ENCODE assay signal across 19 cellular contexts in genomic region chr1:158969855-158970254, GRCh38. TPM values are rescaled to one million over a fixed set of nuclear protein-coding genes. Genes with fewer than 3 reads are reported as not detected.
DNase-seq lines count a peak whose midpoint lies in the region; ATAC-seq, FAIRE-seq and TF ChIP-seq lines count a peak whose summit lies in the region.
"Had no signal": no experiment of that assay in that cellular context is flagged by ENCODE, and none has a peak within 500 bp of the region (broad histone marks: within the 10 kb centered on the region; RNA-seq: fewer than 3 reads in every experiment).

No MANE protein-coding gene starts in this region.

- H3K36me3 Mint-ChIP-seq in activated T-cell treated with anti-CD3 and anti-CD28 coated beads, Interleukin-2, amount 50 U/mL, for 24 hours (ENCODE audit: low read depth), result peaks cover 21% of the 10 kb centered on the region
- peaks cover 58% of the 10 kb centered on the region for H3K36me3 Mint-ChIP-seq in natural killer cell treated with Interleukin-12 subunit alpha and Interleukin-12 subunit beta and Interleukin-15 and Interleukin-18, amount 100 ng/mL, for 72 hours

- H3F3A ChIP-seq in GM23248 (ENCODE audit: insufficient read depth), result no peaks in the 10 kb centered on the region

- H3K4me3 Mint-ChIP-seq in activated T-cell treated with anti-CD3 and anti-CD28 coated beads, Interleukin-2, amount 50 U/mL, for 24 hours, result peak overlapping the region; percentile 28
- no peak overlapping the region for H3K4me3 Mint-ChIP-seq in natural killer cell treated with Interleukin-12 subunit alpha and Interleukin-12 subunit beta and Interleukin-15 and Interleukin-18, amount 100 ng/mL, for 72 hours
- H3K4me3 Mint-ChIP-seq: CD4-positive, CD25-positive, alpha-beta regulatory T cell; naive thymus-derived CD8-positive, alpha-beta T cell had no signal

- POLR2A ChIA-PET in K562 (lab: Yijun Ruan, JAX), result no interaction called here

- no peaks in the 10 kb centered on the region for H3K9me1 ChIP-seq in K562 (ENCODE audit: control insufficient read depth, insufficient read depth, low read length)

- peaks cover 18% of the 10 kb centered on the region for H3K9me3 Mint-ChIP-seq in activated T-cell treated with anti-CD3 and anti-CD28 coated beads, Interleukin-2, amount 50 U/mL, for 24 hours
- H3K9me3 Mint-ChIP-seq in natural killer cell treated with Interleukin-12 subunit alpha and Interleukin-12 subunit beta and Interleukin-15 and Interleukin-18, amount 100 ng/mL, for 72 hours, result peaks cover 13% of the 10 kb centered on the region

- H3K27me3 ChIP-seq in GM23248 (replicated peaks; ENCODE audit: insufficient read depth) (peaks cover 4% of the 10 kb centered on the region), K562 (ENCODE audit: control insufficient read depth in 2 of 2, insufficient read depth in 2 of 2, low read length in 2 of 2) (no peaks in the 10 kb centered on the region)
- H3K27me3 ChIP-seq: dorsolateral prefrontal cortex, ovary, right atrium auricular region had no signal

- H4K20me1 ChIP-seq in GM23248 (ENCODE audit: insufficient read depth), result no peaks in the 10 kb centered on the region
- H4K20me1 ChIP-seq in K562 (replicated peaks; ENCODE audit: control insufficient read depth, insufficient read depth, low read length), result no peaks in the 10 kb centered on the region

- peaks cover 49% of the 10 kb centered on the region for H3K4me1 Mint-ChIP-seq in activated T-cell treated with anti-CD3 and anti-CD28 coated beads, Interleukin-2, amount 50 U/mL, for 24 hours (ENCODE audit: low read depth)
- H3K4me1 Mint-ChIP-seq in natural killer cell treated with Interleukin-12 subunit alpha and Interleukin-12 subunit beta and Interleukin-15 and Interleukin-18, amount 100 ng/mL, for 72 hours (ENCODE audit: low read depth in 2 of 2), result peaks cover 24 to 25% of the 10 kb centered on the region in 2 donors
- H3K4me1 Mint-ChIP-seq: naive thymus-derived CD8-positive, alpha-beta T cell had no signal

- H3K4me1 ChIP-seq in GM23248 (ENCODE audit: insufficient read depth), result no peaks in the 10 kb centered on the region
- no peaks in the 10 kb centered on the region for H3K4me1 ChIP-seq in K562 (replicated peaks in 1 of 2; ENCODE audit: control insufficient read depth in 2 of 2, insufficient read depth in 2 of 2, low read length in 2 of 2)
- H3K4me1 ChIP-seq: right atrium auricular region had no signal

- CTCF ChIA-PET in K562 (lab: Yijun Ruan, JAX; ENCODE audit: low intra/inter-chr PET ratio), result no interaction called here

- in situ Hi-C loops in GM23248 (cut with MboI) (no loop called here), K562 (cut with MboI) (no loop called here)

- ATAC-seq in K562, result no peak
- no peak for ATAC-seq in natural killer cell treated with Interleukin-12 subunit alpha and Interleukin-12 subunit beta and Interleukin-15 and Interleukin-18, amount 100 ng/mL, for 72 hours
- ATAC-seq: naive thymus-derived CD8-positive, alpha-beta T cell had no signal

- H3K4me3 ChIP-seq in GM23248, result no peak overlapping the region
- no peak overlapping the region for H3K4me3 ChIP-seq in K562
- H3K4me3 ChIP-seq: dorsolateral prefrontal cortex, ovary, right atrium auricular region had no signal

- intact Hi-C loops in K562 (cut with micrococcal nuclease), result no loop called here

- H3K9me2 ChIP-seq in GM23248 (ENCODE audit: insufficient read depth), result no peaks in the 10 kb centered on the region

- H3K9ac ChIP-seq in GM23248 (no peak overlapping the region), K562 (ENCODE audit: insufficient read depth in 1 of 2, low read depth in 2 of 2, low read length in 2 of 2) (no peak overlapping the region)

- no peak for TF ChIP-seq EP300 in K562 (IDR thresholded peaks at IDR 0.05; ENCODE audit: low read length)

- TF ChIP-seq RAD21 in K562 (CRISPR knock-in tag; conservative IDR thresholded peaks at IDR 0.05 in 1 of 2, IDR thresholded peaks at IDR 0.05 in 1 of 2), result no peak

- H3K79me2 ChIP-seq in GM23248 (ENCODE audit: insufficient read depth) (no peaks in the 10 kb centered on the region), K562 (ENCODE audit: control insufficient read depth, insufficient read depth, low read length) (no peaks in the 10 kb centered on the region)

- H2AFZ ChIP-seq in GM23248 (no peak overlapping the region), K562 (ENCODE audit: low read depth, low read length) (no peak overlapping the region)

- H3K27ac Mint-ChIP-seq in activated T-cell treated with anti-CD3 and anti-CD28 coated beads, Interleukin-2, amount 50 U/mL, for 24 hours, result peak overlapping the region; percentile 96
- H3K27ac Mint-ChIP-seq in natural killer cell treated with Interleukin-12 subunit alpha and Interleukin-12 subunit beta and Interleukin-15 and Interleukin-18, amount 100 ng/mL, for 72 hours, result peak overlapping the region; percentile 62 to 79

- no peaks in the 10 kb centered on the region for H3K36me3 ChIP-seq in GM23248 (ENCODE audit: low read depth)
- no peaks in the 10 kb centered on the region for H3K36me3 ChIP-seq in K562 (ENCODE audit: control insufficient read depth, insufficient read depth, low read length)
- H3K36me3 ChIP-seq: ovary, right atrium auricular region had no signal

- 44 to 47% methylated on average over 1 of the region's 1 CpG for WGBS in GM23248 (ENCODE audit: low coverage in 1 of 2, low lambda C conversion rate in 2 of 2, missing lambda C conversion rate in 2 of 2), 2 experiments
- 0% methylated on average over 1 of the region's 1 CpG for WGBS in K562 (ENCODE audit: insufficient coverage, low coverage, missing lambda C conversion rate)

- no TSS peak for BruUV-seq in K562 (replicated peaks; lab: Mats Ljungman, UMichigan)

- no peak for TF ChIP-seq CTCF in K562 (IDR thresholded peaks at IDR 0.05 in 2 of 3, conservative IDR thresholded peaks at IDR 0.05 in 1 of 3; ENCODE audit: insufficient read depth in 2 of 3, low read depth in 1 of 3, low read length in 3 of 3)

- no peak for FAIRE-seq in K562 (lab: Jason Lieb, UNC)
- FAIRE-seq: frontal cortex had no signal

- no peaks in the 10 kb centered on the region for H3K9me3 ChIP-seq in GM23248 (ENCODE audit: low read depth)
- H3K9me3 ChIP-seq in K562 (replicated peaks; ENCODE audit: control insufficient read depth, insufficient read depth, low read depth, low read length), result no peaks in the 10 kb centered on the region
- H3K9me3 ChIP-seq: ovary, right atrium auricular region had no signal

- H3K27me3 Mint-ChIP-seq in activated T-cell treated with anti-CD3 and anti-CD28 coated beads, Interleukin-2, amount 50 U/mL, for 24 hours, result no peaks in the 10 kb centered on the region
- no peaks in the 10 kb centered on the region for H3K27me3 Mint-ChIP-seq in natural killer cell treated with Interleukin-12 subunit alpha and Interleukin-12 subunit beta and Interleukin-15 and Interleukin-18, amount 100 ng/mL, for 72 hours
- H3K27me3 Mint-ChIP-seq: CD4-positive, CD25-positive, alpha-beta regulatory T cell had no signal

- H3K4me2 ChIP-seq in GM23248 (ENCODE audit: unreplicated experiment) (no peak overlapping the region), K562 (ENCODE audit: insufficient read depth, low read length) (no peak overlapping the region)

- no peak for DNase-seq in activated T-cell treated with anti-CD3 and anti-CD28 coated beads, Interleukin-2, amount 50 U/mL, for 24 hours
- no peak for DNase-seq in activated T-cell treated with anti-CD3 and anti-CD28 coated beads, Interleukin-2, amount 50 U/mL, for 1 hour
- DNase-seq in GM23248 (peak; percentile 19), K562 (ENCODE audit: extremely low read depth in 1 of 4, low spot score in 3 of 4) (no peak), T-helper 9 cell (no peak), 8988T (no peak)
- no peak for DNase-seq in natural killer cell treated with Interleukin-12 subunit alpha and Interleukin-12 subunit beta and Interleukin-15 and Interleukin-18, amount 100 ng/mL, for 72 hours (ENCODE audit: low spot score)
- no peak for DNase-seq in activated CD8-positive, alpha-beta memory T cell treated with anti-CD3 and anti-CD28 coated beads, Interleukin-2, amount 50 U/mL, for 48 hours
- DNase-seq: caudate nucleus; dorsolateral prefrontal cortex; naive thymus-derived CD8-positive, alpha-beta T cell; NCI-H1417 treated with DMSO at 0.1 percent for 48 hours; NCI-H526; ovary had no signal

- H3K27ac ChIP-seq in GM23248 (no peak overlapping the region), K562 (ENCODE audit: extremely low read depth, low read depth, low read length) (no peak overlapping the region)
- H3K27ac ChIP-seq: dorsolateral prefrontal cortex, ovary, right atrium auricular region had no signal

- TF ChIP-seq POLR2A in K562 (conservative IDR thresholded peaks at IDR 0.05), result no peak

RNA-seq across cellular contexts. Expression of gene PYHIN1, which starts 38.5 kb away (rescaled TPM):
- not detected in 2 replicates for total RNA-seq in GM23248 (2014; rRNA removed; shearing (Covaris generic))
- polyA plus RNA-seq in GM23248 (2016; fragmentation: Nextera tagmentation; extraction: Ambion mirVana) (not detected in 2 replicates), K562 (2011; rRNA removed) (not detected in 2 replicates), K562 (2014; fragmentation: Illumina TruSeq; extraction: Trizol) (not detected in 2 replicates), K562 (2014; fragmentation: Nextera tagmentation; extraction: Ambion mirVana) (not detected), K562 (2014; rRNA removed) (not detected in 2 replicates)
- total RNA-seq in K562 (2011; cell fraction: chromatin; rRNA removed; ENCODE audit: low replicate concordance), result not detected in 2 replicates
- not detected in 2 replicates for total RNA-seq in K562 (2011; cell fraction: nucleolus; rRNA removed)
- total RNA-seq in K562 (2011; cell fraction: nucleoplasm; rRNA removed), result not detected in 2 replicates
- total RNA-seq in K562 (2014; rRNA removed) (not detected in 2 replicates), K562 (2014; rRNA removed; fragmentation: Illumina TruSeq; extraction: Trizol) (not detected in 2 replicates), K562 (2015; rRNA removed; fragmentation: Illumina TruSeq; extraction: Trizol) (not detected in 2 replicates), K562 (2021) (not detected in 2 replicates)
- not detected in 2 replicates for polyA plus RNA-seq in K562 (2011; cell fraction: cytosol; rRNA removed)
- polyA plus RNA-seq in K562 (2011; cell fraction: nucleus; rRNA removed), result not detected in 2 replicates
- not detected in 2 replicates for polyA plus RNA-seq in K562 (2012)
- not detected in 2 replicates for polyA minus RNA-seq in K562 (2011; rRNA and poly(A)+ RNA removed)
- polyA minus RNA-seq in K562 (2011; cell fraction: cytosol; rRNA and poly(A)+ RNA removed), result not detected in 2 replicates
- polyA minus RNA-seq in K562 (2011; cell fraction: nucleus; rRNA and poly(A)+ RNA removed), result not detected in 2 replicates
- 10 to 100 TPM; 47.7 to 64.7 TPM for total RNA-seq in natural killer cell treated with Interleukin-12 subunit alpha and Interleukin-12 subunit beta and Interleukin-15 and Interleukin-18, amount 100 ng/mL, for 72 hours
- total RNA-seq: epithelial cell of proximal tubule, frontal cortex, kidney epithelial cell had no signal

RNA-seq across cellular contexts. Expression of gene IFI16, which starts 39.9 kb away (rescaled TPM):
- 36.4 and 45.5 TPM in 2 replicates for total RNA-seq in GM23248 (2014; rRNA removed; shearing (Covaris generic))
- polyA plus RNA-seq in GM23248 (2016; fragmentation: Nextera tagmentation; extraction: Ambion mirVana) (88.1 and 88.9 TPM in 2 replicates), K562 (2011; rRNA removed) (0.18 and 0.70 TPM in 2 replicates), K562 (2014; fragmentation: Illumina TruSeq; extraction: Trizol) (2.6 and 3.2 TPM in 2 replicates), K562 (2014; fragmentation: Nextera tagmentation; extraction: Ambion mirVana) (1 to 10 TPM; 1.7 to 2.8 TPM), K562 (2014; rRNA removed) (1.6 and 2.3 TPM in 2 replicates)
- 0.25 and 0.32 TPM in 2 replicates for total RNA-seq in K562 (2011; cell fraction: chromatin; rRNA removed; ENCODE audit: low replicate concordance)
- total RNA-seq in K562 (2011; cell fraction: nucleolus; rRNA removed), result 0.17 TPM in 1 of 2 replicates, not detected in the other
- total RNA-seq in K562 (2011; cell fraction: nucleoplasm; rRNA removed), result 0.84 TPM in 1 of 2 replicates, not detected in the other
- total RNA-seq in K562 (2014; rRNA removed) (1.2 and 1.6 TPM in 2 replicates), K562 (2014; rRNA removed; fragmentation: Illumina TruSeq; extraction: Trizol) (0.45 and 1.0 TPM in 2 replicates), K562 (2015; rRNA removed; fragmentation: Illumina TruSeq; extraction: Trizol) (1.4 and 1.9 TPM in 2 replicates), K562 (2021) (1.1 and 1.8 TPM in 2 replicates)
- polyA plus RNA-seq in K562 (2011; cell fraction: cytosol; rRNA removed), result 0.04 and 0.19 TPM in 2 replicates
- 0.15 and 0.51 TPM in 2 replicates for polyA plus RNA-seq in K562 (2011; cell fraction: nucleus; rRNA removed)
- polyA plus RNA-seq in K562 (2012), result 2.9 and 16.3 TPM in 2 replicates
- polyA minus RNA-seq in K562 (2011; rRNA and poly(A)+ RNA removed), result 0.33 and 0.63 TPM in 2 replicates
- polyA minus RNA-seq in K562 (2011; cell fraction: cytosol; rRNA and poly(A)+ RNA removed), result 0.67 TPM in 1 of 2 replicates, not detected in the other
- 0.27 TPM in 1 of 2 replicates, not detected in the other for polyA minus RNA-seq in K562 (2011; cell fraction: nucleus; rRNA and poly(A)+ RNA removed)
- total RNA-seq in natural killer cell treated with Interleukin-12 subunit alpha and Interleukin-12 subunit beta and Interleukin-15 and Interleukin-18, amount 100 ng/mL, for 72 hours, result 100 to 1,000 TPM; 186 to 228 TPM

Comparison
In these comparisons a context has a peak if more than half of its experiments do, and no peak if none do; other contexts are left out.
1. RNA of gene PYHIN1, which starts 38.5 kb away (total RNA-seq): 47.7 to 64.7 TPM in natural killer cell treated with Interleukin-12 subunit alpha and Interleukin-12 subunit beta and Interleukin-15 and Interleukin-18, amount 100 ng/mL, for 72 hours; not detected in GM23248 and not detected in K562; every median in the first group is over 10 times any median in the second.
2. RNA of gene IFI16, which starts 39.9 kb away (total RNA-seq): 186 to 228 TPM in natural killer cell treated with Interleukin-12 subunit alpha and Interleukin-12 subunit beta and Interleukin-15 and Interleukin-18, amount 100 ng/mL, for 72 hours and 36.4 to 45.5 TPM in GM23248; 0.17 to 1.9 TPM in K562; every median in the first group is over 10 times any median in the second.